In the genomic region with DNA sequence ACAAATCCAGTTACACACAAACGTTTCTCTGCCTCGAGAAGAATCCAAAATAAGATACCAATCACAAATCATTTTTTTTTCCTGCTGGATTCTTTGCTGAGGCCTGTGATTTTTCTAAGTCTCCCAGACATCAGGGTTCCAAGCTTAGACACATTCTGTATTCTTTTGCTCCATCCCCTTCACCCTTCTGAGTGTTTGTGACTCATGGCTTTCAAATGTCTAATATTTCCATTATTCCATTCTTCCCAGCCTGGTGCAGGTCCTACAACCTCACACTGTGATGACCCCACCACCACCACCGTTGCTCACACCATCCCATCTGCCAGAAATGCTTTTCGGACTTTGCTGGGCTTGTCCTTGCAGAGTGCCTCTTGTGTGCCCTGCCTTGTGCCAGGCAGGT, we compare ENCODE assay signal across 23 cellular contexts.
DNase-seq lines count a peak whose midpoint lies in the region; ATAC-seq, FAIRE-seq and TF ChIP-seq lines count a peak whose summit lies in the region.
"Had no signal": no experiment of that assay in that cellular context is flagged by ENCODE, and none has a peak within 500 bp of the region (broad histone marks: within the 10 kb centered on the region; RNA-seq: fewer than 3 reads in every experiment).

No MANE protein-coding gene starts in this region.

- no peaks in the 10 kb centered on the region for H3K79me2 ChIP-seq in keratinocyte (ENCODE audit: control insufficient read depth, insufficient read depth, low read length)
- H3K79me2 ChIP-seq: parathyroid adenoma had no signal

- ATAC-seq in HG02642 (IDR thresholded peaks at IDR 0.05; ENCODE audit: poor library complexity, unreplicated experiment): no peak
- ATAC-seq: left lung; stimulated activated effector memory CD8-positive, alpha-beta T cell treated with anti-CD3 and anti-CD28 coated beads, Interleukin-12 subunit alpha, Interleukin-12 subunit beta, amount 100 ng/mL, for 72 hours had no signal

- no peak overlapping the region for H3K4me2 ChIP-seq in keratinocyte (ENCODE audit: control insufficient read depth, extremely low read depth, insufficient read depth, low read depth, low read length)

- H3K9ac ChIP-seq in keratinocyte (ENCODE audit: control insufficient read depth, extremely low read depth, insufficient read depth, low read length): no peak overlapping the region
- H3K9ac ChIP-seq: parathyroid adenoma had no signal

- no peak for TF ChIP-seq CTCF in HFFc6 (IDR thresholded peaks at IDR 0.05)
- no peak for TF ChIP-seq CTCF in VCaP (conservative IDR thresholded peaks at IDR 0.05)
- no peak for TF ChIP-seq CTCF in keratinocyte (optimal IDR thresholded peaks at IDR 0.05 in 1 of 3, IDR thresholded peaks at IDR 0.05 in 1 of 3, conservative IDR thresholded peaks at IDR 0.05 in 1 of 3; ENCODE audit: extremely low read depth in 1 of 3, insufficient read depth in 2 of 3, low read length in 3 of 3)
- no peak for TF ChIP-seq CTCF in GM20000 (IDR thresholded peaks at IDR 0.05; ENCODE audit: extremely low read depth, missing control alignments)

- H3K9me3 Mint-ChIP-seq in HFFc6: no peaks in the 10 kb centered on the region
- H3K9me3 Mint-ChIP-seq: activated T-cell treated with anti-CD3 and anti-CD28 coated beads, Interleukin-2, amount 50 U/mL, for 24 hours; stimulated activated effector memory CD8-positive, alpha-beta T cell treated with anti-CD3 and anti-CD28 coated beads, Interleukin-12 subunit alpha, Interleukin-12 subunit beta, amount 100 ng/mL, for 72 hours had no signal

- peak overlapping the region; percentile 57; the same call in 1 of the 2 replicates for H3K27ac Mint-ChIP-seq in HFFc6
- H3K27ac Mint-ChIP-seq: activated naive CD8-positive, alpha-beta T cell; activated T-cell treated with anti-CD3 and anti-CD28 coated beads, Interleukin-2, amount 50 U/mL, for 24 hours; CD8-positive, alpha-beta memory T cell; stimulated activated effector memory CD8-positive, alpha-beta T cell treated with anti-CD3 and anti-CD28 coated beads, Interleukin-12 subunit alpha, Interleukin-12 subunit beta, amount 100 ng/mL, for 72 hours had no signal

- no peaks in the 10 kb centered on the region for H3K27me3 ChIP-seq in keratinocyte (ENCODE audit: control insufficient read depth, extremely low read depth, insufficient read depth, low read length)

- H3K9me1 ChIP-seq in keratinocyte (ENCODE audit: control insufficient read depth, extremely low read depth, insufficient read depth, low read length): no peaks in the 10 kb centered on the region

- no peaks in the 10 kb centered on the region for H4K20me1 ChIP-seq in keratinocyte (ENCODE audit: control insufficient read depth, extremely low read depth, insufficient read depth, low read length)

- no peak overlapping the region for H3K4me3 ChIP-seq in keratinocyte (ENCODE audit: control insufficient read depth in 2 of 3, extremely low read depth in 1 of 3, insufficient read depth in 2 of 3, low read depth in 1 of 3, low read length in 3 of 3)
- H3K4me3 ChIP-seq: HAP-1, left lung, spleen, tibial artery had no signal

- H3K27ac ChIP-seq in VCaP: peak overlapping the region; percentile 53
- H3K27ac ChIP-seq in keratinocyte (ENCODE audit: control insufficient read depth, insufficient read depth, low read length): no peak overlapping the region
- H3K27ac ChIP-seq: 22Rv1, left lung, parathyroid adenoma, spleen, tibial artery had no signal

- dilution Hi-C loops in keratinocyte (cut with MboI; ENCODE audit: extremely low pct_ligation_motif_present, low sequenced_read_pairs): no loop called here

- H2AFZ ChIP-seq in keratinocyte (ENCODE audit: control insufficient read depth, low read length): no peak overlapping the region
- H2AFZ ChIP-seq: parathyroid adenoma had no signal

- no peaks in the 10 kb centered on the region for H3K36me3 ChIP-seq in keratinocyte (ENCODE audit: control insufficient read depth in 2 of 2, extremely low read depth in 1 of 2, insufficient read depth in 2 of 2, low read length in 2 of 2)
- H3K36me3 ChIP-seq: HAP-1, left lung, spleen, tibial artery had no signal

- H3K9me3 ChIP-seq in keratinocyte (ENCODE audit: control insufficient read depth, low read depth, low read length): no peaks in the 10 kb centered on the region
- H3K9me3 ChIP-seq: HAP-1, left lung, spleen, tibial artery had no signal

- H3K27me3 Mint-ChIP-seq in HFFc6 (ENCODE audit: insufficient read depth): peaks cover 13% of the 10 kb centered on the region

- DNase-seq in A172 (ENCODE audit: low spot score) (peak; percentile 63), HFFc6 (peak; percentile 54), keratinocyte (ENCODE audit: low read depth, low spot score) (no peak), activated T-cell treated with anti-CD3 and anti-CD28 coated beads for 4 hours (no peak), SK-N-DZ (ENCODE audit: low spot score) (no peak), GM20000 (ENCODE audit: low spot score) (no peak)
- DNase-seq: activated T-cell treated with anti-CD3 and anti-CD28 coated beads, Interleukin-2, amount 50 U/mL, for 24 hours; CD8-positive, alpha-beta memory T cell; central memory CD4-positive, alpha-beta T cell; left lung; NCI-H2081 treated with DMSO at 0.1 percent for 48 hours; NCI-H526 treated with DMSO at 0.1 percent for 48 hours; OCI-M1; spleen; tibial artery had no signal

- H3K4me1 Mint-ChIP-seq in HFFc6 (ENCODE audit: low read depth): peaks cover 69% of the 10 kb centered on the region
- H3K4me1 Mint-ChIP-seq: CD8-positive, alpha-beta memory T cell; stimulated activated effector memory CD8-positive, alpha-beta T cell treated with anti-CD3 and anti-CD28 coated beads, Interleukin-12 subunit alpha, Interleukin-12 subunit beta, amount 100 ng/mL, for 72 hours had no signal

- peaks cover 26% of the 10 kb centered on the region for H3K4me1 ChIP-seq in keratinocyte (ENCODE audit: control insufficient read depth, extremely low read depth, insufficient read depth, low read length)
- H3K4me1 ChIP-seq: HAP-1, left lung, parathyroid adenoma, spleen had no signal

- H3K4me3 Mint-ChIP-seq in HFFc6: no peak overlapping the region; the same call in 1 of the 2 replicates
- H3K4me3 Mint-ChIP-seq: activated naive CD8-positive, alpha-beta T cell; activated T-cell treated with anti-CD3 and anti-CD28 coated beads, Interleukin-2, amount 50 U/mL, for 24 hours; CD8-positive, alpha-beta memory T cell; stimulated activated effector memory CD8-positive, alpha-beta T cell treated with anti-CD3 and anti-CD28 coated beads, Interleukin-12 subunit alpha, Interleukin-12 subunit beta, amount 100 ng/mL, for 72 hours had no signal

- H3K36me3 Mint-ChIP-seq in HFFc6 (ENCODE audit: low read depth): no peaks in the 10 kb centered on the region
- H3K36me3 Mint-ChIP-seq: activated naive CD8-positive, alpha-beta T cell; stimulated activated effector memory CD8-positive, alpha-beta T cell treated with anti-CD3 and anti-CD28 coated beads, Interleukin-12 subunit alpha, Interleukin-12 subunit beta, amount 100 ng/mL, for 72 hours had no signal

- peak; percentile 46 for FAIRE-seq in keratinocyte (lab: Jason Lieb, UNC)
- FAIRE-seq: GM12892 had no signal

Comparison
In these comparisons a context has a peak if more than half of its experiments do, and no peak if none do; other contexts are left out.
1. DNase-seq: peak in A172 (single experiment) and HFFc6 (single experiment); none in keratinocyte (single experiment), activated T-cell treated with anti-CD3 and anti-CD28 coated beads for 4 hours (single experiment), SK-N-DZ (single experiment) and GM20000 (single experiment).